In genomic region chr9:123834907-123835562, GRCh38 we compare ENCODE assay signal across 9 cellular contexts.
DNase-seq lines count a peak whose midpoint lies in the region; ATAC-seq, FAIRE-seq and TF ChIP-seq lines count a peak whose summit lies in the region.
"Had no signal": no experiment of that assay in that cellular context is flagged by ENCODE, and none has a peak within 500 bp of the region (broad histone marks: within the 10 kb centered on the region; RNA-seq: fewer than 3 reads in every experiment).

No MANE protein-coding gene starts in this region.

- H3K36me3 ChIP-seq in Peyer's patch, result no peaks in the 10 kb centered on the region

- no peak for TF ChIP-seq CTCF in Peyer's patch (IDR thresholded peaks at IDR 0.05)

- H3K4me3 ChIP-seq in Peyer's patch, result no peak overlapping the region

- no peaks in the 10 kb centered on the region for H3K27me3 Mint-ChIP-seq in activated naive CD8-positive, alpha-beta T cell treated with anti-CD3 and anti-CD28 coated beads, Interleukin-2, amount 10 ng/mL, durations not matched to agents 7 days and 5 days

- ATAC-seq in HG03432 (IDR thresholded peaks at IDR 0.05; ENCODE audit: unreplicated experiment), result peak; percentile 69
- peak; percentile 52 for ATAC-seq in activated naive CD8-positive, alpha-beta T cell treated with anti-CD3 and anti-CD28 coated beads, Interleukin-2, amount 10 ng/mL, durations not matched to agents 7 days and 5 days (ENCODE audit: low read depth)
- ATAC-seq: Panc1 had no signal

- TF ChIP-seq POLR2A in GM12892 (IDR thresholded peaks at IDR 0.05; ENCODE audit: low read depth, low read length), result no peak
- no peak for TF ChIP-seq POLR2A in Peyer's patch (IDR thresholded peaks at IDR 0.05)

- FAIRE-seq in GM12892 (lab: Jason Lieb, UNC) (peak; percentile 67), HTR-8/SVneo (lab: Jason Lieb, UNC) (no peak)

- POLR2A ChIA-PET in activated naive CD8-positive, alpha-beta T cell treated with anti-CD3 and anti-CD28 coated beads, Interleukin-2, amount 10 ng/mL, durations not matched to agents 7 days and 5 days (lab: Charles Lee), result interaction anchor here (0.7 to 1.3 kb wide), 4 partner anchors 20 to 903 kb away, joined by 3 to 4 read pairs (median 3); no protein-coding TSS in a partner anchor

- H3K9me3 Mint-ChIP-seq in activated naive CD8-positive, alpha-beta T cell treated with anti-CD3 and anti-CD28 coated beads, Interleukin-2, amount 10 ng/mL, durations not matched to agents 7 days and 5 days, result peaks cover 9% of the 10 kb centered on the region

- H3K27me3 ChIP-seq in Peyer's patch, result no peaks in the 10 kb centered on the region

- peaks cover 22% of the 10 kb centered on the region for H3K36me3 Mint-ChIP-seq in activated naive CD8-positive, alpha-beta T cell treated with anti-CD3 and anti-CD28 coated beads, Interleukin-2, amount 10 ng/mL, durations not matched to agents 7 days and 5 days

- peak overlapping the region; percentile 10 for H3K27ac Mint-ChIP-seq in activated naive CD8-positive, alpha-beta T cell treated with anti-CD3 and anti-CD28 coated beads, Interleukin-2, amount 10 ng/mL, durations not matched to agents 7 days and 5 days

- DNase-seq in GM12892 (ENCODE audit: insufficient read length), result no peak
- DNase-seq in activated naive CD8-positive, alpha-beta T cell treated with anti-CD3 and anti-CD28 coated beads, Interleukin-2, amount 10 ng/mL, durations not matched to agents 7 days and 5 days, result no peak
- DNase-seq in myocyte (ENCODE audit: low read depth), result peak; percentile 15
- no peak for DNase-seq in HTR-8/SVneo (ENCODE audit: insufficient read length, low spot score)
- DNase-seq in stimulated activated CD4-positive, alpha-beta T cell treated with anti-CD3 and anti-CD28 coated beads, Interleukin-2, amount 100 ng/mL, for 48 hours, result no peak
- DNase-seq in Peyer's patch, result no peak
- DNase-seq in ACHN, result no peak

- H3K27ac ChIP-seq in Peyer's patch, result no peak overlapping the region

- in situ Hi-C loops in ACHN (cut with HindIII; ENCODE audit: low pct_ligation_motif_present, low pct_unique_long_range_greater_than_20kb, low sequenced_read_pairs), result no loop called here

- peaks cover 20% of the 10 kb centered on the region for H3K4me1 Mint-ChIP-seq in activated naive CD8-positive, alpha-beta T cell treated with anti-CD3 and anti-CD28 coated beads, Interleukin-2, amount 10 ng/mL, durations not matched to agents 7 days and 5 days

- H3K4me1 ChIP-seq in Peyer's patch, result peaks cover 0 to 3% (median 0%) of the 10 kb centered on the region in 4 donors

- H3K4me3 Mint-ChIP-seq in activated naive CD8-positive, alpha-beta T cell treated with anti-CD3 and anti-CD28 coated beads, Interleukin-2, amount 10 ng/mL, durations not matched to agents 7 days and 5 days, result peak overlapping the region; percentile 50

- H3K9me3 ChIP-seq in Peyer's patch, result no peaks in the 10 kb centered on the region
